ENCODE assay signal across 8 cellular contexts in genomic region chr10:129968937-129969527, GRCh38. TPM values are rescaled to one million over a fixed set of nuclear protein-coding genes. Genes with fewer than 3 reads are reported as not detected.
DNase-seq lines count a peak whose midpoint lies in the region; ATAC-seq, FAIRE-seq and TF ChIP-seq lines count a peak whose summit lies in the region.

No MANE protein-coding gene starts in this region.

- TF ChIP-seq CTCF in epithelial cell of esophagus (IDR thresholded peaks at IDR 0.05; ENCODE audit: insufficient read depth, low read depth, low read length, missing control alignments), result peak; percentile 38
- peak in 3 of 4 donors; percentile 14 to 38 (median 28) for TF ChIP-seq CTCF in pancreas (IDR thresholded peaks at IDR 0.05)

- H3K9me3 ChIP-seq in pancreas, result no peaks in the 10 kb centered on the region

- no peaks in the 10 kb centered on the region for H3K9me3 Mint-ChIP-seq in natural killer cell treated with Interleukin-12 subunit alpha and Interleukin-12 subunit beta and Interleukin-15 and Interleukin-18, amount 100 ng/mL, for 72 hours

- no peak overlapping the region for H3K27ac Mint-ChIP-seq in natural killer cell treated with Interleukin-12 subunit alpha and Interleukin-12 subunit beta and Interleukin-15 and Interleukin-18, amount 100 ng/mL, for 72 hours

- intact Hi-C loops in pancreas (cut with DNase I), result no loop called here

- WGBS in pancreas, 2 donors, result 4 to 5% methylated on average over 44 to 47 of the region's 47 CpGs

- H3K4me1 Mint-ChIP-seq in natural killer cell treated with Interleukin-12 subunit alpha and Interleukin-12 subunit beta and Interleukin-15 and Interleukin-18, amount 100 ng/mL, for 72 hours (ENCODE audit: low read depth in 2 of 2), result peaks cover 6 to 9% of the 10 kb centered on the region in 2 donors

- no peak overlapping the region for H3K4me3 Mint-ChIP-seq in natural killer cell treated with Interleukin-12 subunit alpha and Interleukin-12 subunit beta and Interleukin-15 and Interleukin-18, amount 100 ng/mL, for 72 hours

- peaks cover 7 to 88% (median 31%) of the 10 kb centered on the region in 4 donors for H3K27me3 ChIP-seq in pancreas

- no peaks in the 10 kb centered on the region for H3K36me3 ChIP-seq in pancreas

- H3K4me1 ChIP-seq in pancreas, result peaks cover 0 to 5% (median 0%) of the 10 kb centered on the region in 3 donors

- H3K4me3 ChIP-seq in epithelial cell of esophagus (ENCODE audit: low read length), result no peak overlapping the region
- no peak overlapping the region for H3K4me3 ChIP-seq in pancreas

- ATAC-seq in pancreas, result peak in 3 of 4 donors; percentile 36 to 59 (median 51)
- no peak for ATAC-seq in HG03565 (IDR thresholded peaks at IDR 0.05; ENCODE audit: unreplicated experiment)
- no peak for ATAC-seq in natural killer cell treated with Interleukin-12 subunit alpha and Interleukin-12 subunit beta and Interleukin-15 and Interleukin-18, amount 100 ng/mL, for 72 hours
- no peak for ATAC-seq in GM21526 (IDR thresholded peaks at IDR 0.05; ENCODE audit: low FRiP score, unreplicated experiment)

- peak; percentile 57 for DNase-seq in COLO668 (lab: John Stamatoyannopoulos, UW; ENCODE audit: unreplicated experiment)
- peak; percentile 34 for DNase-seq in MV-4-11 (lab: John Stamatoyannopoulos, UW)
- DNase-seq in epithelial cell of esophagus (ENCODE audit: low read depth), result peak; percentile 36
- DNase-seq in pancreas, result peak in 3 of 6 donors; percentile 32 to 74 (median 73)
- DNase-seq in NCI-H1436 (lab: John Stamatoyannopoulos, UW), result no peak
- DNase-seq in natural killer cell treated with Interleukin-12 subunit alpha and Interleukin-12 subunit beta and Interleukin-15 and Interleukin-18, amount 100 ng/mL, for 72 hours (ENCODE audit: low spot score), result no peak

- no peak overlapping the region for H3K27ac ChIP-seq in pancreas

- peaks cover 25 to 45% of the 10 kb centered on the region in 2 donors for H3K27me3 Mint-ChIP-seq in natural killer cell treated with Interleukin-12 subunit alpha and Interleukin-12 subunit beta and Interleukin-15 and Interleukin-18, amount 100 ng/mL, for 72 hours

- FAIRE-seq in pancreas (lab: Jason Lieb, UNC), result no peak

- no peaks in the 10 kb centered on the region for H3K36me3 Mint-ChIP-seq in natural killer cell treated with Interleukin-12 subunit alpha and Interleukin-12 subunit beta and Interleukin-15 and Interleukin-18, amount 100 ng/mL, for 72 hours

RNA-seq across cellular contexts. Expression of gene EBF3, which starts 5.0 kb away (rescaled TPM):
- total RNA-seq in pancreas, result 1 to 10 TPM in 2 of 6 donors, under 1 TPM in 4; 0.47 to 1.4 (median 0.82) TPM
- polyA plus RNA-seq in pancreas, result 1 to 10 TPM; 1.4 to 1.5 TPM
- total RNA-seq in natural killer cell treated with Interleukin-12 subunit alpha and Interleukin-12 subunit beta and Interleukin-15 and Interleukin-18, amount 100 ng/mL, for 72 hours, result not detected

Comparison
In these comparisons a context has a peak if more than half of its experiments do, and no peak if none do; other contexts are left out.
1. DNase-seq: peak in COLO668 (single experiment), MV-4-11 (single experiment) and epithelial cell of esophagus (single experiment); none in NCI-H1436 (single experiment) and natural killer cell treated with Interleukin-12 subunit alpha and Interleukin-12 subunit beta and Interleukin-15 and Interleukin-18, amount 100 ng/mL, for 72 hours (single experiment).
2. ATAC-seq: peak in pancreas (3 of 4); none in HG03565 (single experiment), natural killer cell treated with Interleukin-12 subunit alpha and Interleukin-12 subunit beta and Interleukin-15 and Interleukin-18, amount 100 ng/mL, for 72 hours (0 of 2) and GM21526 (single experiment).